Comparison of ENCODE assay signal across 1 cellular context in genomic region chr19:1018393-1018792, GRCh38.
TF ChIP-seq lines count a peak whose summit lies in the region.

No MANE protein-coding gene starts in this region.

TF ChIP-seq in GM12878, 131 proteins besides CTCF, POLR2A, EP300 and RAD21:
- TF ChIP-seq, protein P1, sequence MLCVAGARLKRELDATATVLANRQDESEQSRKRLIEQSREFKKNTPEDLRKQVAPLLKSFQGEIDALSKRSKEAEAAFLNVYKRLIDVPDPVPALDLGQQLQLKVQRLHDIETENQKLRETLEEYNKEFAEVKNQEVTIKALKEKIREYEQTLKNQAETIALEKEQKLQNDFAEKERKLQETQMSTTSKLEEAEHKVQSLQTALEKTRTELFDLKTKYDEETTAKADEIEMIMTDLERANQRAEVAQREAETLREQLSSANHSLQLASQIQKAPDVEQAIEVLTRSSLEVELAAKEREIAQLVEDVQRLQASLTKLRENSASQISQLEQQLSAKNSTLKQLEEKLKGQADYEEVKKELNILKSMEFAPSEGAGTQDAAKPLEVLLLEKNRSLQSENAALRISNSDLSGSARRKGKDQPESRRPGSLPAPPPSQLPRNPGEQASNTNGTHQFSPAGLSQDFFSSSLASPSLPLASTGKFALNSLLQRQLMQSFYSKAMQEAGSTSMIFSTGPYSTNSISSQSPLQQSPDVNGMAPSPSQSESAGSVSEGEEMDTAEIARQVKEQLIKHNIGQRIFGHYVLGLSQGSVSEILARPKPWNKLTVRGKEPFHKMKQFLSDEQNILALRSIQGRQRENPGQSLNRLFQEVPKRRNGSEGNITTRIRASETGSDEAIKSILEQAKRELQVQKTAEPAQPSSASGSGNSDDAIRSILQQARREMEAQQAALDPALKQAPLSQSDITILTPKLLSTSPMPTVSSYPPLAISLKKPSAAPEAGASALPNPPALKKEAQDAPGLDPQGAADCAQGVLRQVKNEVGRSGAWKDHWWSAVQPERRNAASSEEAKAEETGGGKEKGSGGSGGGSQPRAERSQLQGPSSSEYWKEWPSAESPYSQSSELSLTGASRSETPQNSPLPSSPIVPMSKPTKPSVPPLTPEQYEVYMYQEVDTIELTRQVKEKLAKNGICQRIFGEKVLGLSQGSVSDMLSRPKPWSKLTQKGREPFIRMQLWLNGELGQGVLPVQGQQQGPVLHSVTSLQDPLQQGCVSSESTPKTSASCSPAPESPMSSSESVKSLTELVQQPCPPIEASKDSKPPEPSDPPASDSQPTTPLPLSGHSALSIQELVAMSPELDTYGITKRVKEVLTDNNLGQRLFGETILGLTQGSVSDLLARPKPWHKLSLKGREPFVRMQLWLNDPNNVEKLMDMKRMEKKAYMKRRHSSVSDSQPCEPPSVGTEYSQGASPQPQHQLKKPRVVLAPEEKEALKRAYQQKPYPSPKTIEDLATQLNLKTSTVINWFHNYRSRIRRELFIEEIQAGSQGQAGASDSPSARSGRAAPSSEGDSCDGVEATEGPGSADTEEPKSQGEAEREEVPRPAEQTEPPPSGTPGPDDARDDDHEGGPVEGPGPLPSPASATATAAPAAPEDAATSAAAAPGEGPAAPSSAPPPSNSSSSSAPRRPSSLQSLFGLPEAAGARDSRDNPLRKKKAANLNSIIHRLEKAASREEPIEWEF (IDR thresholded peaks at IDR 0.05; ENCODE audit: insufficient replicate concordance, low read depth, low read length): no peak
- TF ChIP-seq TCF3 (IDR thresholded peaks at IDR 0.05; ENCODE audit: borderline replicate concordance, insufficient read depth, low read depth, low read length) (no peak), ZNF622 (IDR thresholded peaks at IDR 0.05) (no peak), YBX1 (IDR thresholded peaks at IDR 0.05) (no peak), ELK1 (IDR thresholded peaks at IDR 0.05; ENCODE audit: low read depth, low read length) (no peak), ZBTB4 (CRISPR knock-in tag; IDR thresholded peaks at IDR 0.05) (no peak), CHD2 (IDR thresholded peaks at IDR 0.05; ENCODE audit: borderline replicate concordance, low read depth, low read length) (no peak), IRF4 (IDR thresholded peaks at IDR 0.05; ENCODE audit: low read depth, low read length) (no peak), TCF12 (IDR thresholded peaks at IDR 0.05; ENCODE audit: low read depth, low read length) (no peak), KDM1A (IDR thresholded peaks at IDR 0.05; ENCODE audit: borderline replicate concordance) (no peak), ZNF207 (IDR thresholded peaks at IDR 0.05; ENCODE audit: borderline replicate concordance) (no peak), SP1 (IDR thresholded peaks at IDR 0.05; ENCODE audit: low read depth, low read length) (no peak), SREBF1 (IDR thresholded peaks at IDR 0.05; ENCODE audit: low read length) (no peak), SMAD5 (IDR thresholded peaks at IDR 0.05; ENCODE audit: low read depth) (no peak), IKZF1 (conservative IDR thresholded peaks at IDR 0.05) (no peak), ETV6 (conservative IDR thresholded peaks at IDR 0.05 in 1 of 2, IDR thresholded peaks at IDR 0.05 in 1 of 2; ENCODE audit: borderline replicate concordance in 1 of 2, low read depth in 1 of 2) (no peak), SREBF2 (IDR thresholded peaks at IDR 0.05; ENCODE audit: low read length) (no peak), KLF5 (IDR thresholded peaks at IDR 0.05; ENCODE audit: partially characterized antibody) (no peak), MEF2A (IDR thresholded peaks at IDR 0.05; ENCODE audit: insufficient read depth, low read depth, low read length) (no peak)
